In the genomic region with DNA sequence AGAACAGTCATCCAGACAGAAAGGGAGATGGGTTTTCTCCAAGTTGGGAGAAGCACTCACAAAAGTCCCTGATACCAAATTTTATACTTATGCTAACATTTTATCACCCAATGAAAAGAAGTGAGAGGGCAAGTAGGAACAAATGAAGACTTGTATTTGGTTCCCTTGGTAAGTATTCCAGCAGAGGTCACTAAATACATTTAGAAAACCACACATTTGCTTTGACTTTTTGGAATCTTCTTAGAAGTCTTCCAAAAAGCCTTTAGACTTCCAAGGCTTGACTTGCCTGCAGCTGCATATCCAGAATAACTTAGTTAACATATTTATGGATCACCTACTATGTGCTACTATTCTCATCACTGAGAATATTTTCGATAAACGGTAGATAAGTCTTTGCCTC, we compare ENCODE assay signal across 9 cellular contexts. TPM values are rescaled to one million over a fixed set of nuclear protein-coding genes. Genes with fewer than 3 reads are reported as not detected.
A peak's percentile ranks its signal among the peaks of the same experiment; 100 is the strongest.
DNase-seq lines count a peak whose midpoint lies in the region; ATAC-seq and TF ChIP-seq lines count a peak whose summit lies in the region.
"Had no signal": no experiment of that assay in that cellular context is flagged by ENCODE, and none has a peak within 500 bp of the region (broad histone marks: within the 10 kb centered on the region; RNA-seq: fewer than 3 reads in every experiment).

No MANE protein-coding gene starts in this region.

- H3K36me3 Mint-ChIP-seq in neural progenitor cell = no peaks in the 10 kb centered on the region

- ATAC-seq in HG03378 (IDR thresholded peaks at IDR 0.05; ENCODE audit: unreplicated experiment) (no peak), GM18870 (IDR thresholded peaks at IDR 0.05; ENCODE audit: unreplicated experiment) (no peak)

- no peak overlapping the region for H3K4me3 ChIP-seq in Loucy (ENCODE audit: low read length, poor library complexity, severe bottlenecking)
- H3K4me3 ChIP-seq in neural progenitor cell = no peak overlapping the region
- no peak overlapping the region for H3K4me3 ChIP-seq in sigmoid colon

- in situ Hi-C loops in Caki2 (cut with HindIII; ENCODE audit: low pct_unique_long_range_greater_than_20kb, low sequenced_read_pairs) = no loop called here

- H3F3A ChIP-seq in Loucy (ENCODE audit: low read depth) (no peaks in the 10 kb centered on the region), neural progenitor cell (ENCODE audit: low read depth) (no peaks in the 10 kb centered on the region)

- no peak for TF ChIP-seq EP300 in sigmoid colon (IDR thresholded peaks at IDR 0.05)

- no peak for TF ChIP-seq POLR2A in sigmoid colon (IDR thresholded peaks at IDR 0.05)

- 60 to 80% methylated on average over 2 of the region's 2 CpGs for WGBS in sigmoid colon, 2 donors

- H3K27me3 Mint-ChIP-seq in neural progenitor cell (ENCODE audit: insufficient read depth, low read depth) = no peaks in the 10 kb centered on the region

- H3K27ac ChIP-seq in neural progenitor cell (no peak overlapping the region), sigmoid colon (no peak overlapping the region)

- H4K20me1 ChIP-seq in Loucy (ENCODE audit: insufficient read depth, low read length, poor library complexity, severe bottlenecking) (no peaks in the 10 kb centered on the region), neural progenitor cell (ENCODE audit: low read depth) (no peaks in the 10 kb centered on the region)

- intact Hi-C loops in sigmoid colon (cut with DNase I) = loop anchor here (2.0 kb wide), 1 partner anchor 75 kb away; no protein-coding TSS in a partner anchor

- no peak overlapping the region for H3K4me3 Mint-ChIP-seq in neural progenitor cell

- H3K9me3 Mint-ChIP-seq in neural progenitor cell = no peaks in the 10 kb centered on the region

- H3K79me2 ChIP-seq in Loucy (ENCODE audit: insufficient read depth, low read length) = no peaks in the 10 kb centered on the region
- H3K79me2 ChIP-seq in neural progenitor cell (ENCODE audit: low read depth) = no peaks in the 10 kb centered on the region

- H2AFZ ChIP-seq in Loucy (ENCODE audit: low read length) = peak overlapping the region; percentile 37
- no peak overlapping the region for H2AFZ ChIP-seq in neural progenitor cell (replicated peaks)

- DNase-seq in Caki2 (ENCODE audit: low read depth) = peak; percentile 18
- peak; percentile 5 to 35 for DNase-seq in dermis microvascular lymphatic vessel endothelial cell (ENCODE audit: low read depth in 2 of 2)
- DNase-seq in neural progenitor cell (ENCODE audit: low spot score) = peak; percentile 10
- no peak for DNase-seq in D341Med (ENCODE audit: low spot score)
- no peak for DNase-seq in sigmoid colon
- DNase-seq: stimulated activated CD4-positive, alpha-beta T cell treated with anti-CD3 and anti-CD28 coated beads, Interleukin-4, amount 100 ng/mL, for 4 hours had no signal

- H3K36me3 ChIP-seq in Loucy (ENCODE audit: insufficient read depth, low read length) (no peaks in the 10 kb centered on the region), neural progenitor cell (no peaks in the 10 kb centered on the region), sigmoid colon (no peaks in the 10 kb centered on the region)

- H3K4me1 Mint-ChIP-seq in neural progenitor cell = peaks cover 4% of the 10 kb centered on the region

- no peak overlapping the region for H3K27ac Mint-ChIP-seq in neural progenitor cell

- H3K9ac ChIP-seq in Loucy (ENCODE audit: low read depth, low read length, poor library complexity, severe bottlenecking) = no peak overlapping the region
- H3K9ac ChIP-seq in neural progenitor cell = no peak overlapping the region

- H3K4me2 ChIP-seq in Loucy (ENCODE audit: low read depth, low read length, poor library complexity, severe bottlenecking) (no peak overlapping the region), neural progenitor cell (no peak overlapping the region)

- H3K4me1 ChIP-seq in Loucy (ENCODE audit: insufficient read depth, low read length, poor library complexity, severe bottlenecking) (peaks cover 7% of the 10 kb centered on the region), neural progenitor cell (peaks cover 6% of the 10 kb centered on the region), sigmoid colon (no peaks in the 10 kb centered on the region)

- H3K9me3 ChIP-seq in Loucy (ENCODE audit: insufficient read depth, low read depth, low read length) = no peaks in the 10 kb centered on the region
- H3K9me3 ChIP-seq in neural progenitor cell (ENCODE audit: low read depth) = no peaks in the 10 kb centered on the region
- H3K9me3 ChIP-seq in sigmoid colon = no peaks in the 10 kb centered on the region

- peak; percentile 66 for TF ChIP-seq CTCF in Loucy (conservative IDR thresholded peaks at IDR 0.05; ENCODE audit: low read length)
- peak; percentile 34 for TF ChIP-seq CTCF in neural progenitor cell (IDR thresholded peaks at IDR 0.05)
- TF ChIP-seq CTCF in sigmoid colon (IDR thresholded peaks at IDR 0.05) = no peak

- no peaks in the 10 kb centered on the region for H3K9me2 ChIP-seq in Loucy (replicated peaks; ENCODE audit: low read depth, low read length)

- H3K27me3 ChIP-seq in Loucy (ENCODE audit: insufficient read depth, low read length, poor library complexity, severe bottlenecking) = no peaks in the 10 kb centered on the region
- no peaks in the 10 kb centered on the region for H3K27me3 ChIP-seq in neural progenitor cell
- H3K27me3 ChIP-seq in sigmoid colon = no peaks in the 10 kb centered on the region

RNA-seq across cellular contexts. Expression of a gene that starts 3.1 kb away (rescaled TPM):
- not detected in 2 replicates for total RNA-seq in Caki2 (2014; rRNA removed; shearing (Covaris generic); ENCODE audit: low replicate concordance)
- not detected in 2 replicates for total RNA-seq in dermis microvascular lymphatic vessel endothelial cell
- total RNA-seq in neural progenitor cell (ENCODE audit: low replicate concordance) = not detected in 2 replicates
- under 1 TPM in 1 of 4 donors, not detected in 3; 0.27 TPM for total RNA-seq in sigmoid colon
- polyA plus RNA-seq in sigmoid colon = not detected

RNA-seq across cellular contexts. Expression of a gene that starts 49.9 kb away (rescaled TPM):
- 1,623 and 1,824 TPM in 2 replicates for total RNA-seq in Caki2 (2014; rRNA removed; shearing (Covaris generic); ENCODE audit: low replicate concordance)
- 137 and 253 TPM in 2 replicates for total RNA-seq in dermis microvascular lymphatic vessel endothelial cell
- total RNA-seq in neural progenitor cell (ENCODE audit: low replicate concordance) = 1,385 and 1,973 TPM in 2 replicates
- total RNA-seq in sigmoid colon = 100 to 1,000 TPM; 355 to 424 (median 379) TPM
- polyA plus RNA-seq in sigmoid colon = 100 to 1,000 TPM; 217 to 404 (median 223) TPM

Comparison
In these comparisons a context has a peak if more than half of its experiments do, and no peak if none do; other contexts are left out.
1. DNase-seq: peak in Caki2 (single experiment), dermis microvascular lymphatic vessel endothelial cell (2 of 2) and neural progenitor cell (single experiment); none in D341Med (single experiment) and sigmoid colon (single experiment).
2. CTCF ChIP-seq: peak in Loucy (single experiment) and neural progenitor cell (single experiment); none in sigmoid colon (0 of 4).